1 cellular context compared by ENCODE assay signal in genomic region chr21:19076031-19076430, GRCh38.
TF ChIP-seq lines count a peak whose summit lies in the region.

No MANE protein-coding gene starts in this region.

TF ChIP-seq in WTC11, 78 proteins besides CTCF, POLR2A, EP300 and RAD21 (continued from another document):
- TF ChIP-seq ATF2 (CRISPR knock-in tag; IDR thresholded peaks at IDR 0.05; ENCODE audit: borderline replicate concordance, low read depth): no peak
- no peak for TF ChIP-seq ZNF532 (CRISPR knock-in tag; IDR thresholded peaks at IDR 0.05; ENCODE audit: borderline replicate concordance)
- no peak for TF ChIP-seq FOXP1 (CRISPR knock-in tag; IDR thresholded peaks at IDR 0.05; ENCODE audit: borderline replicate concordance)
- TF ChIP-seq NR2C2 (CRISPR knock-in tag; IDR thresholded peaks at IDR 0.05): no peak
- no peak for TF ChIP-seq FOXP4 (CRISPR knock-in tag; IDR thresholded peaks at IDR 0.05)
- no peak for TF ChIP-seq PRDM15 (CRISPR knock-in tag; IDR thresholded peaks at IDR 0.05)
- TF ChIP-seq CDX4 (CRISPR knock-in tag; IDR thresholded peaks at IDR 0.05; ENCODE audit: borderline replicate concordance): no peak
- no peak for TF ChIP-seq JUN (CRISPR knock-in tag; IDR thresholded peaks at IDR 0.05)
- TF ChIP-seq ZNF263 (CRISPR knock-in tag; IDR thresholded peaks at IDR 0.05; ENCODE audit: low read depth): no peak
- TF ChIP-seq ARID4B (CRISPR knock-in tag; IDR thresholded peaks at IDR 0.05; ENCODE audit: borderline replicate concordance): no peak
- TF ChIP-seq ZNF281 (CRISPR knock-in tag; IDR thresholded peaks at IDR 0.05): no peak
- no peak for TF ChIP-seq ZNF671 (CRISPR knock-in tag; IDR thresholded peaks at IDR 0.05)
- TF ChIP-seq ZSCAN18 (CRISPR knock-in tag; IDR thresholded peaks at IDR 0.05): no peak
- TF ChIP-seq EMX1 (CRISPR knock-in tag; IDR thresholded peaks at IDR 0.05): no peak
- no peak for TF ChIP-seq ATF6 (CRISPR knock-in tag; IDR thresholded peaks at IDR 0.05)
- no peak for TF ChIP-seq ETV6 (CRISPR knock-in tag; IDR thresholded peaks at IDR 0.05)
TF ChIP-seq in WTC11: peak in this region for 0.
